8 cellular contexts compared by ENCODE assay signal in genomic region chr17:29148257-29148789, GRCh38. TPM values are rescaled to one million over a fixed set of nuclear protein-coding genes. Genes with fewer than 3 reads are reported as not detected.
DNase-seq lines count a peak whose midpoint lies in the region; ATAC-seq and TF ChIP-seq lines count a peak whose summit lies in the region.

No MANE protein-coding gene starts in this region.

- no peak overlapping the region for H2AFZ ChIP-seq in HCT116 (ENCODE audit: low read depth, low read length, poor library complexity, severe bottlenecking)

- H3K36me3 ChIP-seq in HCT116 (ENCODE audit: control insufficient read depth in 1 of 2, insufficient read depth in 2 of 2, low read length in 2 of 2) (no peaks in the 10 kb centered on the region), skeletal muscle tissue (ENCODE audit: control insufficient read depth in 3 of 3, insufficient read depth in 3 of 3, low read length in 3 of 3) (no peaks in the 10 kb centered on the region)

- H3K4me3 ChIP-seq in HCT116 (replicated peaks in 1 of 2; ENCODE audit: low read depth in 1 of 2, low read length in 2 of 2): peak overlapping the region; percentile 33 to 53
- H3K4me3 ChIP-seq in fibroblast of mammary gland (ENCODE audit: control insufficient read depth, low read depth, low read length): peak overlapping the region; percentile 38
- peak overlapping the region; percentile 65 to 80 (median 79) for H3K4me3 ChIP-seq in skeletal muscle tissue (ENCODE audit: low read length in 3 of 3)

- H3K27ac ChIP-seq in HCT116 (ENCODE audit: low read depth, low read length) (peak overlapping the region; percentile 81), RWPE1 (peak overlapping the region; percentile 97), skeletal muscle tissue (ENCODE audit: low read depth, low read length) (peak overlapping the region; percentile 75)

- no peaks in the 10 kb centered on the region for H3K9me3 ChIP-seq in HCT116 (ENCODE audit: control insufficient read depth in 1 of 2, insufficient read depth in 1 of 2, low read depth in 1 of 2, low read length in 2 of 2)
- no peaks in the 10 kb centered on the region for H3K9me3 ChIP-seq in skeletal muscle tissue (ENCODE audit: control insufficient read depth in 3 of 3, low read length in 3 of 3)

- H4K20me1 ChIP-seq in HCT116 (ENCODE audit: insufficient read depth): no peaks in the 10 kb centered on the region

- DNase-seq in HCT116 (ENCODE audit: low read depth, low spot score) (no peak), RWPE1 (ENCODE audit: low spot score) (no peak), fibroblast of mammary gland (ENCODE audit: low read depth) (no peak), NCI-H226 (no peak), GM10266 (ENCODE audit: extremely low spot score) (no peak)

- TF ChIP-seq CTCF in HCT116 (IDR thresholded peaks at IDR 0.05 in 2 of 3, conservative IDR thresholded peaks at IDR 0.05 in 1 of 3; ENCODE audit: borderline replicate concordance in 1 of 3, insufficient read depth in 1 of 3, low read depth in 2 of 3, low read length in 2 of 3) (no peak), RWPE1 (conservative IDR thresholded peaks at IDR 0.05; ENCODE audit: low read depth) (no peak), fibroblast of mammary gland (conservative IDR thresholded peaks at IDR 0.05; ENCODE audit: control insufficient read depth, insufficient read depth, low read depth, low read length) (no peak), GM10266 (IDR thresholded peaks at IDR 0.05; ENCODE audit: control insufficient read depth, insufficient read depth, low read depth, missing control alignments) (no peak)

- POLR2A ChIA-PET in HCT116 (lab: Charles Lee) (interaction anchor here (0.7 to 2.0 kb wide), 8 partner anchors 8 to 221 kb away, joined by 3 to 10 read pairs (median 4); partner anchors contain the start of genes MYO18A and NUFIP2), RWPE1 (lab: Yijun Ruan, JAX; ENCODE audit: low non-redundant PET) (interaction anchor here (0.7 to 2.9 kb wide), 3 partner anchors 14 to 32 kb away, joined by 3 to 17 read pairs (median 4); partner anchors contain the start of gene MYO18A)

- RAD21 ChIA-PET in HCT116 (lab: Charles Lee; ENCODE audit: low non-redundant PET in 1 of 2, low total read pairs in 2 of 2, uncharacterized antibody in 2 of 2, unreplicated experiment in 2 of 2): interaction anchor here (0.6 to 2.1 kb wide), 9 partner anchors 9 to 183 kb away, joined by 3 to 14 read pairs (median 5); partner anchors contain the start of gene MYO18A (in 2 of the 2)

- H3K79me2 ChIP-seq in HCT116 (ENCODE audit: insufficient read depth, low read length): peaks cover 24% of the 10 kb centered on the region; the same call in 1 of the 2 replicates

- no peaks in the 10 kb centered on the region for H3K9me2 ChIP-seq in HCT116 (ENCODE audit: insufficient read depth)

- CTCF ChIA-PET in HCT116 (lab: Charles Lee) (interaction anchor here (0.6 to 7.2 kb wide), 18 partner anchors 8 to 221 kb away, joined by 3 to 127 read pairs (median 6); partner anchors contain the start of gene MYO18A), RWPE1 (lab: Yijun Ruan, JAX) (interaction anchor here (0.6 to 4.3 kb wide), 18 partner anchors 8 to 146 kb away, joined by 3 to 81 read pairs (median 4); partner anchors contain the start of genes MYO18A and NUFIP2)

- intact Hi-C loops in HCT116 (cut with micrococcal nuclease): loop anchor here (2.0 to 10.0 kb wide), 4 partner anchors 30 to 446 kb away; partner anchors contain the start of gene ANKRD13B

- H3K9ac ChIP-seq in HCT116 (ENCODE audit: low read length): peak overlapping the region; percentile 60
- peak overlapping the region; percentile 69 to 82 (median 81) for H3K9ac ChIP-seq in skeletal muscle tissue (ENCODE audit: low read depth in 1 of 3, low read length in 3 of 3)

- peaks cover 77 to 93% of the 10 kb centered on the region in 2 experiments for H3K4me1 ChIP-seq in HCT116 (ENCODE audit: control insufficient read depth in 1 of 2, insufficient read depth in 2 of 2, low read length in 2 of 2)
- H3K4me1 ChIP-seq in skeletal muscle tissue (ENCODE audit: control insufficient read depth in 3 of 3, insufficient read depth in 3 of 3, low read length in 3 of 3): peaks cover 27 to 44% (median 29%) of the 10 kb centered on the region in 3 donors

- TF ChIP-seq RAD21 in HCT116 (IDR thresholded peaks at IDR 0.05; ENCODE audit: low read depth): no peak

- 0 out of 2 replicates have a peak, but pooled peaks have one; percentile 8 for ATAC-seq in HCT116
- no peak for ATAC-seq in HG03159 (IDR thresholded peaks at IDR 0.05; ENCODE audit: unreplicated experiment)
- no peak for ATAC-seq in GM21528 (IDR thresholded peaks at IDR 0.05; ENCODE audit: low FRiP score, unreplicated experiment)

- TF ChIP-seq POLR2A in HCT116 (IDR thresholded peaks at IDR 0.05; ENCODE audit: borderline replicate concordance, extremely low read depth, insufficient read depth, insufficient read length): no peak

- H3K27me3 ChIP-seq in HCT116 (ENCODE audit: insufficient read depth, low read length) (no peaks in the 10 kb centered on the region), skeletal muscle tissue (ENCODE audit: control insufficient read depth in 3 of 3, insufficient read depth in 3 of 3, low read length in 3 of 3) (no peaks in the 10 kb centered on the region)

- TSS peak; percentile 31 for BruUV-seq in HCT116 (replicated peaks; lab: Mats Ljungman, UMichigan)

- H3K4me2 ChIP-seq in HCT116 (ENCODE audit: low read length): peak overlapping the region; percentile 84

TF ChIP-seq in HCT116, 20 proteins besides CTCF, POLR2A, EP300 and RAD21:
- TF ChIP-seq SP1 (IDR thresholded peaks at IDR 0.05; ENCODE audit: low read depth) (no peak), ZFX (IDR thresholded peaks at IDR 0.05) (no peak), ATF3 (IDR thresholded peaks at IDR 0.05) (no peak), CEBPB (IDR thresholded peaks at IDR 0.05; ENCODE audit: low read depth) (no peak), SIN3A (IDR thresholded peaks at IDR 0.05; ENCODE audit: low read depth) (no peak), ZBTB33 (IDR thresholded peaks at IDR 0.05; ENCODE audit: extremely low read depth, insufficient replicate concordance, low read length) (no peak), EGR1 (IDR thresholded peaks at IDR 0.05; ENCODE audit: low read depth) (no peak), YY1 (IDR thresholded peaks at IDR 0.05; ENCODE audit: extremely low read depth, insufficient replicate concordance, low read depth, low read length) (no peak)

RNA-seq across cellular contexts. Expression of gene MYO18A, which starts 31.9 kb away (rescaled TPM):
- total RNA-seq in HCT116 (2021; ENCODE audit: unreplicated experiment) (37.2 TPM), skeletal muscle tissue (171 TPM)
- polyA plus RNA-seq in HCT116 (2012): 33.8 and 36.0 TPM in 2 replicates
